In genomic region chr18:10038268-10038667, GRCh38 we compare ENCODE assay signal across 22 cellular contexts.
DNase-seq lines count a peak whose midpoint lies in the region; ATAC-seq and TF ChIP-seq lines count a peak whose summit lies in the region.
"Had no signal": no experiment of that assay in that cellular context is flagged by ENCODE, and none has a peak within 500 bp of the region (broad histone marks: within the 10 kb centered on the region; RNA-seq: fewer than 3 reads in every experiment).

No MANE protein-coding gene starts in this region.

- H3K4me3 ChIP-seq in PC-3 (ENCODE audit: low read length) (no peak overlapping the region), foreskin fibroblast (ENCODE audit: low read depth in 1 of 2, low read length in 2 of 2) (no peak overlapping the region)
- H3K4me3 ChIP-seq: BLaER1, smooth muscle cell, tibial nerve had no signal

- no peak overlapping the region for H2AFZ ChIP-seq in PC-3 (ENCODE audit: low read length)

- no peaks in the 10 kb centered on the region for H3K9me3 ChIP-seq in PC-3 (ENCODE audit: low read length)

- H3K27ac Mint-ChIP-seq in activated CD8-positive, alpha-beta T cell treated with anti-CD3 and anti-CD28 coated beads for 36 hours, result no peak overlapping the region
- no peak overlapping the region for H3K27ac Mint-ChIP-seq in activated CD8-positive, alpha-beta T cell treated with anti-CD3 and anti-CD28 coated beads, Interleukin-2, amount 10 ng/mL, durations not matched to agents 7 days and 5 days
- H3K27ac Mint-ChIP-seq: T-helper 17 cell had no signal

- no peak overlapping the region for H3K4me2 ChIP-seq in PC-3 (ENCODE audit: low read length)
- H3K4me2 ChIP-seq: BLaER1, smooth muscle cell had no signal

- peaks cover 8% of the 10 kb centered on the region for H3K9me3 Mint-ChIP-seq in activated CD8-positive, alpha-beta T cell treated with anti-CD3 and anti-CD28 coated beads for 36 hours
- no peaks in the 10 kb centered on the region for H3K9me3 Mint-ChIP-seq in activated CD8-positive, alpha-beta T cell treated with anti-CD3 and anti-CD28 coated beads, Interleukin-2, amount 10 ng/mL, durations not matched to agents 7 days and 5 days (ENCODE audit: insufficient read depth)

- H3K27ac ChIP-seq in PC-3 (ENCODE audit: low read length), result no peak overlapping the region
- H3K27ac ChIP-seq: BLaER1, VCaP had no signal

- H3K4me1 ChIP-seq in PC-3 (ENCODE audit: insufficient read depth, low read length), result no peaks in the 10 kb centered on the region; the same call in 1 of the 2 replicates

- no TSS peak for BruUV-seq in PC-3 (replicated peaks; lab: Mats Ljungman, UMichigan)

- POLR2A ChIA-PET in activated CD8-positive, alpha-beta T cell treated with anti-CD3 and anti-CD28 coated beads for 36 hours (lab: Charles Lee), result no interaction called here
- POLR2A ChIA-PET in activated CD8-positive, alpha-beta T cell treated with anti-CD3 and anti-CD28 coated beads, Interleukin-2, amount 10 ng/mL, durations not matched to agents 7 days and 5 days (lab: Charles Lee), result interaction anchor here (0.7 kb wide), 1 partner anchor 21 kb away, joined by 3 read pairs; no protein-coding TSS in a partner anchor
- POLR2A ChIA-PET in PC-3 (lab: Charles Lee; ENCODE audit: unreplicated experiment), result no interaction called here

- H3K36me3 ChIP-seq in PC-3 (ENCODE audit: low read depth, low read length), result no peaks in the 10 kb centered on the region
- H3K36me3 ChIP-seq: BLaER1, tibial nerve had no signal

- H3K9ac ChIP-seq in PC-3 (ENCODE audit: low read length), result no peak overlapping the region
- H3K9ac ChIP-seq: BLaER1 had no signal

- peak; percentile 12 for DNase-seq in activated CD8-positive, alpha-beta T cell treated with anti-CD3 and anti-CD28 coated beads for 36 hours
- no peak for DNase-seq in activated CD8-positive, alpha-beta T cell treated with anti-CD3 and anti-CD28 coated beads, Interleukin-2, amount 10 ng/mL, durations not matched to agents 7 days and 5 days
- no peak for DNase-seq in PC-3
- DNase-seq in germinal center (ENCODE audit: low spot score), result peak; percentile 9
- no peak for DNase-seq in GM19240 (ENCODE audit: insufficient read length, low spot score)
- no peak for DNase-seq in mucosa of gallbladder (ENCODE audit: low spot score)
- DNase-seq in DMS79 (lab: John Stamatoyannopoulos, UW), result no peak
- DNase-seq in foreskin fibroblast, result no peak
- DNase-seq: activated CD4-positive, alpha-beta T cell treated with anti-CD3 and anti-CD28 coated beads, Interleukin-2, amount 50 U/mL, for 4 hours; activated effector memory CD4-positive, alpha-beta T cell treated with Interleukin-2 at 50 U/mL for 16 hours; H7; NCI-H1105; NCI-H2029 treated with DMSO at 0.1 percent for 48 hours; NCI-H446; nucleus accumbens; stimulated activated CD4-positive, alpha-beta T cell treated with anti-CD3 and anti-CD28 coated beads, Interleukin-2, amount 100 ng/mL, for 48 hours; stimulated activated naive CD4-positive, alpha-beta T cell; T-helper 17 cell had no signal

- CTCF ChIA-PET in activated CD8-positive, alpha-beta T cell treated with anti-CD3 and anti-CD28 coated beads for 36 hours (lab: Charles Lee), result interaction anchor here (1.3 kb wide), 1 partner anchor 67 kb away, joined by 3 read pairs; no protein-coding TSS in a partner anchor
- CTCF ChIA-PET in activated CD8-positive, alpha-beta T cell treated with anti-CD3 and anti-CD28 coated beads, Interleukin-2, amount 10 ng/mL, durations not matched to agents 7 days and 5 days (lab: Charles Lee), result no interaction called here
- CTCF ChIA-PET in PC-3 (lab: Charles Lee), result no interaction called here

- no peak overlapping the region for H3K4me3 Mint-ChIP-seq in activated CD8-positive, alpha-beta T cell treated with anti-CD3 and anti-CD28 coated beads for 36 hours
- no peak overlapping the region for H3K4me3 Mint-ChIP-seq in activated CD8-positive, alpha-beta T cell treated with anti-CD3 and anti-CD28 coated beads, Interleukin-2, amount 10 ng/mL, durations not matched to agents 7 days and 5 days
- H3K4me3 Mint-ChIP-seq: T-helper 17 cell had no signal

- H3K9me2 ChIP-seq in PC-3 (replicated peaks; ENCODE audit: low read length), result no peaks in the 10 kb centered on the region

- H3K36me3 Mint-ChIP-seq in activated CD8-positive, alpha-beta T cell treated with anti-CD3 and anti-CD28 coated beads for 36 hours (ENCODE audit: low read depth), result peaks cover 6% of the 10 kb centered on the region
- H3K36me3 Mint-ChIP-seq in activated CD8-positive, alpha-beta T cell treated with anti-CD3 and anti-CD28 coated beads, Interleukin-2, amount 10 ng/mL, durations not matched to agents 7 days and 5 days (ENCODE audit: low read depth), result no peaks in the 10 kb centered on the region

- H3K27me3 ChIP-seq in PC-3 (ENCODE audit: low read length), result peaks cover 6% of the 10 kb centered on the region; the same call in 1 of the 2 replicates
- H3K27me3 ChIP-seq: BLaER1, tibial nerve had no signal

- TF ChIP-seq CTCF in activated CD8-positive, alpha-beta T cell treated with anti-CD3 and anti-CD28 coated beads for 36 hours (IDR thresholded peaks at IDR 0.05), result no peak
- TF ChIP-seq CTCF in PC-3 (conservative IDR thresholded peaks at IDR 0.05; ENCODE audit: low read depth, low read length) (0 out of 2 replicates have a peak, but pooled peaks have one; percentile 21), foreskin fibroblast (IDR thresholded peaks at IDR 0.05; ENCODE audit: low read depth, low read length) (no peak)

- no peaks in the 10 kb centered on the region for H3F3A ChIP-seq in PC-3 (ENCODE audit: low read length, unreplicated experiment)

- H3K27me3 Mint-ChIP-seq in activated CD8-positive, alpha-beta T cell treated with anti-CD3 and anti-CD28 coated beads for 36 hours, result no peaks in the 10 kb centered on the region
- H3K27me3 Mint-ChIP-seq in activated CD8-positive, alpha-beta T cell treated with anti-CD3 and anti-CD28 coated beads, Interleukin-2, amount 10 ng/mL, durations not matched to agents 7 days and 5 days (ENCODE audit: low read depth), result peaks cover 10% of the 10 kb centered on the region

- ATAC-seq in activated CD8-positive, alpha-beta T cell treated with anti-CD3 and anti-CD28 coated beads for 36 hours, result no peak
- no peak for ATAC-seq in activated CD8-positive, alpha-beta T cell treated with anti-CD3 and anti-CD28 coated beads, Interleukin-2, amount 10 ng/mL, durations not matched to agents 7 days and 5 days
- ATAC-seq in PC-3, result no peak
- ATAC-seq: T-helper 17 cell had no signal

- H3K79me2 ChIP-seq in PC-3 (ENCODE audit: low read length), result no peaks in the 10 kb centered on the region

- no peaks in the 10 kb centered on the region for H4K20me1 ChIP-seq in PC-3 (ENCODE audit: low read length)
- H4K20me1 ChIP-seq: BLaER1 had no signal

- H3K4me1 Mint-ChIP-seq in activated CD8-positive, alpha-beta T cell treated with anti-CD3 and anti-CD28 coated beads for 36 hours (ENCODE audit: low read depth), result peaks cover 3% of the 10 kb centered on the region
- no peaks in the 10 kb centered on the region for H3K4me1 Mint-ChIP-seq in activated CD8-positive, alpha-beta T cell treated with anti-CD3 and anti-CD28 coated beads, Interleukin-2, amount 10 ng/mL, durations not matched to agents 7 days and 5 days (ENCODE audit: low read depth)
- H3K4me1 Mint-ChIP-seq: T-helper 17 cell had no signal

- intact Hi-C loops in activated CD8-positive, alpha-beta T cell treated with anti-CD3 and anti-CD28 coated beads for 36 hours (cut with micrococcal nuclease), result no loop called here
- intact Hi-C loops in PC-3 (cut with micrococcal nuclease), result no loop called here

Comparison
In these comparisons a context has a peak if more than half of its experiments do, and no peak if none do; other contexts are left out.
1. DNase-seq: peak in activated CD8-positive, alpha-beta T cell treated with anti-CD3 and anti-CD28 coated beads for 36 hours (single experiment) and germinal center (single experiment); none in activated CD8-positive, alpha-beta T cell treated with anti-CD3 and anti-CD28 coated beads, Interleukin-2, amount 10 ng/mL, durations not matched to agents 7 days and 5 days (single experiment), PC-3 (single experiment), GM19240 (single experiment), mucosa of gallbladder (single experiment), DMS79 (single experiment) and foreskin fibroblast (0 of 2).